ENCODE assay signal across 9 cellular contexts in genomic region chr13:113742000-113742441, GRCh38. TPM values are rescaled to one million over a fixed set of nuclear protein-coding genes. Genes with fewer than 3 reads are reported as not detected.
DNase-seq lines count a peak whose midpoint lies in the region; ATAC-seq, FAIRE-seq and TF ChIP-seq lines count a peak whose summit lies in the region.
"Had no signal": no experiment of that assay in that cellular context is flagged by ENCODE, and none has a peak within 500 bp of the region (broad histone marks: within the 10 kb centered on the region; RNA-seq: fewer than 3 reads in every experiment).

No MANE protein-coding gene starts in this region.

- intact Hi-C loops in PC-9 (cut with micrococcal nuclease; ENCODE audit: unreplicated experiment), result no loop called here
- intact Hi-C loops in naive thymus-derived CD4-positive, alpha-beta T cell (cut with micrococcal nuclease), result loop anchor here in 1 of 2 donors (2.0 kb wide), 1 partner anchor 17 kb away; the partner anchor contains the start of gene TMEM255B

- H3K4me2 ChIP-seq in GM23338 (no peak overlapping the region), PC-9 (peak overlapping the region; percentile 52)

- no TSS peak for BruUV-seq in PC-9 (replicated peaks; lab: Mats Ljungman, UMichigan)

- peak overlapping the region; percentile 66 for H2AFZ ChIP-seq in GM23338
- 0 out of 2 replicates have a peak overlapping the region, but pooled peaks have one; percentile 18 for H2AFZ ChIP-seq in PC-9

- H4K20me1 ChIP-seq in GM23338 (replicated peaks; ENCODE audit: insufficient read depth), result no peaks in the 10 kb centered on the region
- H4K20me1 ChIP-seq in PC-9 (ENCODE audit: insufficient read depth), result no peaks in the 10 kb centered on the region

- POLR2A ChIA-PET in PC-9 (lab: Charles Lee; ENCODE audit: unreplicated experiment), result interaction anchor here (0.5 kb wide), 1 partner anchor 51 kb away, joined by 7 read pairs; no protein-coding TSS in a partner anchor
- POLR2A ChIA-PET in naive thymus-derived CD4-positive, alpha-beta T cell (lab: Charles Lee), result no interaction called here

- TF ChIP-seq POLR2A in GM12892 (IDR thresholded peaks at IDR 0.05; ENCODE audit: low read depth, low read length), result no peak

- FAIRE-seq in GM12892 (lab: Jason Lieb, UNC), result no peak
- FAIRE-seq: endometrium had no signal

- H3K9me3 Mint-ChIP-seq in GM23338, result peaks cover 3% of the 10 kb centered on the region; the same call in 1 of the 3 replicates
- no peaks in the 10 kb centered on the region for H3K9me3 Mint-ChIP-seq in naive thymus-derived CD4-positive, alpha-beta T cell

- no peak overlapping the region for H3K4me3 Mint-ChIP-seq in GM23338
- H3K4me3 Mint-ChIP-seq in naive thymus-derived CD4-positive, alpha-beta T cell, result peak overlapping the region; percentile 5 to 76 (median 62)

- H3K36me3 ChIP-seq in GM23338 (ENCODE audit: insufficient read depth) (no peaks in the 10 kb centered on the region), PC-9 (ENCODE audit: low read depth) (no peaks in the 10 kb centered on the region)
- H3K36me3 ChIP-seq in naive thymus-derived CD4-positive, alpha-beta T cell (ENCODE audit: control insufficient read depth in 2 of 3, insufficient read depth in 3 of 3, low read length in 3 of 3), result no peaks in the 10 kb centered on the region

- no peaks in the 10 kb centered on the region for H3K9me2 ChIP-seq in GM23338 (ENCODE audit: insufficient read depth)
- no peaks in the 10 kb centered on the region for H3K9me2 ChIP-seq in PC-9 (ENCODE audit: insufficient read depth)

- H3K79me2 ChIP-seq in GM23338 (replicated peaks; ENCODE audit: insufficient read depth) (no peaks in the 10 kb centered on the region), PC-9 (ENCODE audit: low read depth) (no peaks in the 10 kb centered on the region)

- H3K4me1 Mint-ChIP-seq in GM23338, result peaks cover 20% of the 10 kb centered on the region
- H3K4me1 Mint-ChIP-seq in naive thymus-derived CD4-positive, alpha-beta T cell, result peaks cover 9 to 29% (median 25%) of the 10 kb centered on the region in 7 donors

- H3F3A ChIP-seq in GM23338 (replicated peaks; ENCODE audit: low read depth), result peaks cover 11% of the 10 kb centered on the region; the same call in 1 of the 2 replicates
- H3F3A ChIP-seq in PC-9 (ENCODE audit: insufficient read depth, low read depth), result peaks cover 17% of the 10 kb centered on the region

- DNase-seq in AML-193 (lab: John Stamatoyannopoulos, UW) (peak; percentile 70 to 77), GM23338 (ENCODE audit: low spot score) (peak; percentile 62), PC-9 (peak; percentile 61 to 69), dedifferentiated amniotic fluid mesenchymal stem cell (ENCODE audit: extremely low spot score) (peak; percentile 15), foreskin melanocyte (no peak), GM12892 (ENCODE audit: insufficient read length) (no peak)
- peak in 2 of 9 donors; percentile 19 to 22 for DNase-seq in naive thymus-derived CD4-positive, alpha-beta T cell

- no peak overlapping the region for H3K27ac Mint-ChIP-seq in GM23338
- peak overlapping the region in 2 of 9 donors; percentile 13 to 30 for H3K27ac Mint-ChIP-seq in naive thymus-derived CD4-positive, alpha-beta T cell

- H3K27ac ChIP-seq in GM23338 (ENCODE audit: low read depth), result no peak overlapping the region
- H3K27ac ChIP-seq in PC-9, result no peak overlapping the region
- no peak overlapping the region for H3K27ac ChIP-seq in naive thymus-derived CD4-positive, alpha-beta T cell (ENCODE audit: low read depth, low read length)

- no peak overlapping the region for H3K4me3 ChIP-seq in GM23338
- no peak overlapping the region for H3K4me3 ChIP-seq in PC-9
- no peak overlapping the region for H3K4me3 ChIP-seq in naive thymus-derived CD4-positive, alpha-beta T cell (ENCODE audit: low read length)

- H3K27me3 Mint-ChIP-seq in GM23338 (ENCODE audit: insufficient read depth, low read depth, poor library complexity), result peaks cover 13% of the 10 kb centered on the region
- H3K27me3 Mint-ChIP-seq in naive thymus-derived CD4-positive, alpha-beta T cell, result peaks cover 5 to 36% (median 19%) of the 10 kb centered on the region in 5 donors

- ATAC-seq in GM23338 (peak; percentile 82), GM21423 (IDR thresholded peaks at IDR 0.05; ENCODE audit: unreplicated experiment) (no peak)
- ATAC-seq in naive thymus-derived CD4-positive, alpha-beta T cell, result peak; percentile 85

- H3K27me3 ChIP-seq in GM23338 (ENCODE audit: insufficient read depth) (no peaks in the 10 kb centered on the region), PC-9 (ENCODE audit: insufficient read depth, low read depth) (peaks cover 41% of the 10 kb centered on the region)
- no peaks in the 10 kb centered on the region for H3K27me3 ChIP-seq in naive thymus-derived CD4-positive, alpha-beta T cell (ENCODE audit: control insufficient read depth in 2 of 2, insufficient read depth in 2 of 2, low read length in 2 of 2)

- CTCF ChIA-PET in PC-9 (lab: Charles Lee), result interaction anchor here (0.6 kb wide), 1 partner anchor 1131 kb away, joined by 3 read pairs; no protein-coding TSS in a partner anchor
- CTCF ChIA-PET in naive thymus-derived CD4-positive, alpha-beta T cell (lab: Charles Lee), result interaction anchor here (0.6 kb wide), 1 partner anchor 486 kb away, joined by 3 read pairs; no protein-coding TSS in a partner anchor

- TF ChIP-seq CTCF in GM23338 (conservative IDR thresholded peaks at IDR 0.05; ENCODE audit: low read depth in 2 of 2) (peak; percentile 47 to 62), PC-9 (conservative IDR thresholded peaks at IDR 0.05) (no peak; the same call in 1 of the 2 replicates)

- no peaks in the 10 kb centered on the region for H3K9me3 ChIP-seq in PC-9 (ENCODE audit: insufficient read depth, low read depth)
- no peaks in the 10 kb centered on the region for H3K9me3 ChIP-seq in naive thymus-derived CD4-positive, alpha-beta T cell (ENCODE audit: control insufficient read depth in 2 of 3, low read length in 3 of 3)

- no peaks in the 10 kb centered on the region; the same call in 2 of the 3 replicates for H3K36me3 Mint-ChIP-seq in GM23338 (ENCODE audit: low read depth)
- H3K36me3 Mint-ChIP-seq in naive thymus-derived CD4-positive, alpha-beta T cell, result no peaks in the 10 kb centered on the region

- H3K4me1 ChIP-seq in GM23338 (ENCODE audit: insufficient read depth) (no peaks in the 10 kb centered on the region), PC-9 (replicated peaks; ENCODE audit: insufficient read depth) (peaks cover 16% of the 10 kb centered on the region)
- peaks cover 0 to 19% of the 10 kb centered on the region in 2 donors for H3K4me1 ChIP-seq in naive thymus-derived CD4-positive, alpha-beta T cell (ENCODE audit: control insufficient read depth in 2 of 2, insufficient read depth in 2 of 2, low read length in 2 of 2)

TF ChIP-seq in GM23338, 12 proteins besides CTCF, POLR2A, EP300 and RAD21 (continues in another document):
- TF ChIP-seq JUNB (IDR thresholded peaks at IDR 0.05; ENCODE audit: unreplicated experiment) (no peak), STAT1 (IDR thresholded peaks at IDR 0.05; ENCODE audit: unreplicated experiment) (no peak), ETS1 (IDR thresholded peaks at IDR 0.05) (no peak), NANOG (IDR thresholded peaks at IDR 0.05; ENCODE audit: borderline replicate concordance) (no peak), ZNF331 (CRISPR knock-in tag; IDR thresholded peaks at IDR 0.05; ENCODE audit: low read depth) (no peak), POLR2AphosphoS5 (IDR thresholded peaks at IDR 0.05; ENCODE audit: low read depth) (no peak), EZH2 (IDR thresholded peaks at IDR 0.05; ENCODE audit: low read depth, unreplicated experiment) (no peak), REST (IDR thresholded peaks at IDR 0.05; ENCODE audit: unreplicated experiment) (no peak), CREB1 (CRISPR knock-in tag; IDR thresholded peaks at IDR 0.05; ENCODE audit: low read depth) (no peak)

RNA-seq across cellular contexts. Expression of gene TMEM255B, which starts 17.0 kb away (rescaled TPM):
- 0.69 and 0.82 TPM in 2 replicates for total RNA-seq in GM23338 (2014; rRNA removed; shearing (Covaris generic))
- polyA plus RNA-seq in GM23338 (2016; fragmentation: Nextera tagmentation; extraction: Ambion mirVana), result 4.0 and 4.4 TPM in 2 replicates
- total RNA-seq in PC-9 (2021), result 0.53 and 0.61 TPM in 2 replicates
- 1 to 10 TPM in 4 of 5 experiments, under 1 TPM in 1; 0.62 to 3.3 (median 1.6) TPM for total RNA-seq in naive thymus-derived CD4-positive, alpha-beta T cell
- polyA plus RNA-seq in naive thymus-derived CD4-positive, alpha-beta T cell, result under 1 TPM in 1 of 2 donors, not detected in 1; 0.08 TPM
- 0.45 TPM for polyA plus RNA-seq in GM12892 (2012; ENCODE audit: missing spikeins)

Comparison
In these comparisons a context has a peak if more than half of its experiments do, and no peak if none do; other contexts are left out.
1. DNase-seq: peak in AML-193 (2 of 2), GM23338 (single experiment), PC-9 (2 of 2) and dedifferentiated amniotic fluid mesenchymal stem cell (single experiment); none in foreskin melanocyte (single experiment) and GM12892 (single experiment).